14 cellular contexts compared by ENCODE assay signal in the genomic region with DNA sequence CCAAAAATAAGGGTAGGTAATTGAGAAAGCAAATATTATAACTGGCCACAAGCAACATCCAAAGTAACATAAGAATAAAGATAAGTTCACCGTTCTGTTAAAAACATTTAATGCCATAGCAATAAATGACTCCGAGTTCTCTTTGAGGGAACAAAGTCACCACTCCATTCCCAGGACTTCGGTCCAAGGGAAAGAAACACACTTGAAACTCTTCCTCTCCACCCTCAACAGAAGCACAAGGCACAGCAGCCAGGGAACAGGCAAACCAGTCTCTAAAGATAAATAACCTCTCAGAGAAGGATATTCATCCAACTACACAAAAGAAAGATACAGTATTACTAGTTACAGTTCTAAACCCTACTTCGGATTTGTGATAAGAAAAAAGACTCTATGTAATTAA. TPM values are rescaled to one million over a fixed set of nuclear protein-coding genes. Genes with fewer than 3 reads are reported as not detected.
DNase-seq lines count a peak whose midpoint lies in the region; ATAC-seq, FAIRE-seq and TF ChIP-seq lines count a peak whose summit lies in the region.
"Had no signal": no experiment of that assay in that cellular context is flagged by ENCODE, and none has a peak within 500 bp of the region (broad histone marks: within the 10 kb centered on the region; RNA-seq: fewer than 3 reads in every experiment).

No MANE protein-coding gene starts in this region.

- H3K36me3 ChIP-seq in kidney (ENCODE audit: control insufficient read depth in 1 of 2, insufficient read depth in 2 of 2, low read length in 2 of 2) = no peaks in the 10 kb centered on the region
- no peaks in the 10 kb centered on the region for H3K36me3 ChIP-seq in thyroid gland
- no peaks in the 10 kb centered on the region for H3K36me3 ChIP-seq in SJCRH30
- H3K36me3 ChIP-seq: esophagus muscularis mucosa had no signal

- H3K9me3 ChIP-seq in kidney (ENCODE audit: control insufficient read depth in 1 of 2, low read length in 2 of 2) = no peaks in the 10 kb centered on the region
- no peaks in the 10 kb centered on the region for H3K9me3 ChIP-seq in thyroid gland
- H3K9me3 ChIP-seq in SJCRH30 (replicated peaks) = no peaks in the 10 kb centered on the region
- H3K9me3 ChIP-seq: esophagus muscularis mucosa had no signal

- H3K4me3 ChIP-seq in kidney (ENCODE audit: low read length in 2 of 2) (peak overlapping the region; percentile 75 to 80), thyroid gland (replicated peaks in 1 of 3) (no peak overlapping the region), SJCRH30 (no peak overlapping the region)

- H3K27me3 ChIP-seq in thyroid gland (no peaks in the 10 kb centered on the region), SJCRH30 (no peaks in the 10 kb centered on the region)
- H3K27me3 ChIP-seq: esophagus muscularis mucosa had no signal

- no peaks in the 10 kb centered on the region for H3K27me3 Mint-ChIP-seq in activated naive CD8-positive, alpha-beta T cell
- no peaks in the 10 kb centered on the region for H3K27me3 Mint-ChIP-seq in activated naive CD8-positive, alpha-beta T cell treated with anti-CD3 and anti-CD28 coated beads, Interleukin-2, amount 50 U/mL, for 24 hours
- no peaks in the 10 kb centered on the region for H3K27me3 Mint-ChIP-seq in T-cell

- H3K36me3 Mint-ChIP-seq in activated naive CD8-positive, alpha-beta T cell = no peaks in the 10 kb centered on the region
- no peaks in the 10 kb centered on the region for H3K36me3 Mint-ChIP-seq in activated naive CD8-positive, alpha-beta T cell treated with anti-CD3 and anti-CD28 coated beads, Interleukin-2, amount 50 U/mL, for 24 hours (ENCODE audit: low read depth)
- H3K36me3 Mint-ChIP-seq in T-cell = peaks cover 3% of the 10 kb centered on the region

- POLR2A ChIA-PET in T-cell (lab: Charles Lee) = no interaction called here

- H3K27ac ChIP-seq in kidney (ENCODE audit: low read depth in 2 of 2, low read length in 2 of 2) (no peak overlapping the region), thyroid gland (peak overlapping the region; percentile 51 to 70 (median 62)), SJCRH30 (no peak overlapping the region)

- H3K4me1 Mint-ChIP-seq in activated naive CD8-positive, alpha-beta T cell (ENCODE audit: low read depth) = peaks cover 46% of the 10 kb centered on the region
- peaks cover 41% of the 10 kb centered on the region for H3K4me1 Mint-ChIP-seq in activated naive CD8-positive, alpha-beta T cell treated with anti-CD3 and anti-CD28 coated beads, Interleukin-2, amount 50 U/mL, for 24 hours
- H3K4me1 Mint-ChIP-seq in T-cell = peaks cover 44 to 58% (median 57%) of the 10 kb centered on the region in 3 donors

- ATAC-seq in activated naive CD8-positive, alpha-beta T cell treated with anti-CD3 and anti-CD28 coated beads, Interleukin-2, amount 50 U/mL, for 24 hours = no peak
- ATAC-seq in T-cell (replicated peaks in 1 of 4) (no peak), HG02885 (IDR thresholded peaks at IDR 0.05; ENCODE audit: poor library complexity, unreplicated experiment) (no peak)

- no peaks in the 10 kb centered on the region for H3K9me3 Mint-ChIP-seq in activated naive CD8-positive, alpha-beta T cell (ENCODE audit: low read depth)
- no peaks in the 10 kb centered on the region for H3K9me3 Mint-ChIP-seq in activated naive CD8-positive, alpha-beta T cell treated with anti-CD3 and anti-CD28 coated beads, Interleukin-2, amount 50 U/mL, for 24 hours
- no peaks in the 10 kb centered on the region for H3K9me3 Mint-ChIP-seq in T-cell

- H3K4me3 Mint-ChIP-seq in activated naive CD8-positive, alpha-beta T cell = peak overlapping the region; percentile 17
- H3K4me3 Mint-ChIP-seq in activated naive CD8-positive, alpha-beta T cell treated with anti-CD3 and anti-CD28 coated beads, Interleukin-2, amount 50 U/mL, for 24 hours = no peak overlapping the region
- peak overlapping the region in 2 of 3 donors; percentile 0 to 7 for H3K4me3 Mint-ChIP-seq in T-cell

- H3K27ac Mint-ChIP-seq in activated naive CD8-positive, alpha-beta T cell = no peak overlapping the region
- no peak overlapping the region for H3K27ac Mint-ChIP-seq in activated naive CD8-positive, alpha-beta T cell treated with anti-CD3 and anti-CD28 coated beads, Interleukin-2, amount 50 U/mL, for 24 hours
- no peak overlapping the region for H3K27ac Mint-ChIP-seq in T-cell

- 54 to 57% methylated on average over 4 of the region's 4 CpGs for WGBS in thyroid gland, 2 donors

- no peak for DNase-seq in activated naive CD8-positive, alpha-beta T cell treated with anti-CD3 and anti-CD28 coated beads, Interleukin-2, amount 50 U/mL, for 24 hours
- no peak for DNase-seq in T-cell
- DNase-seq in kidney = no peak
- DNase-seq in thyroid gland = peak in 1 of 2 donors; percentile 27
- no peak for DNase-seq in RKO (ENCODE audit: low spot score)
- no peak for DNase-seq in SJCRH30
- DNase-seq: IMR-90, NCI-H1417, NCI-H446 treated with DMSO at 0.1 percent for 48 hours, nucleus accumbens, T-helper 9 cell had no signal

- FAIRE-seq in kidney (lab: Jason Lieb, UNC) = no peak

- no peak for TF ChIP-seq POLR2A in thyroid gland (IDR thresholded peaks at IDR 0.05)

- CTCF ChIA-PET in T-cell (lab: Charles Lee) = no interaction called here

- H3K9ac ChIP-seq in kidney (ENCODE audit: low read length in 2 of 2) = peak overlapping the region in 1 of 2 donors; percentile 25

- intact Hi-C loops in kidney (cut with DNase I) = no loop called here
- intact Hi-C loops in thyroid gland (cut with DNase I) = no loop called here

- H3K4me1 ChIP-seq in kidney (ENCODE audit: control insufficient read depth in 1 of 2, insufficient read depth in 1 of 2, low read depth in 1 of 2, low read length in 2 of 2) = peaks cover 20 to 23% of the 10 kb centered on the region in 2 donors
- H3K4me1 ChIP-seq in thyroid gland = peaks cover 33 to 39% of the 10 kb centered on the region in 2 donors
- H3K4me1 ChIP-seq in SJCRH30 = no peaks in the 10 kb centered on the region; the same call in 1 of the 2 replicates

- TF ChIP-seq CTCF in kidney (IDR thresholded peaks at IDR 0.05; ENCODE audit: borderline replicate concordance, extremely low read depth, insufficient read depth) (no peak), thyroid gland (IDR thresholded peaks at IDR 0.05) (no peak)

RNA-seq across cellular contexts. Expression of gene SETD3, which starts 2.5 kb away (rescaled TPM):
- total RNA-seq in T-cell (10 to 100 TPM; 47.7 to 64.6 (median 52.4) TPM), kidney (85.6 TPM), thyroid gland (100 to 1,000 TPM; 119 to 141 (median 130) TPM)
- polyA plus RNA-seq in kidney (ENCODE audit: insufficient read depth, low read depth, low replicate concordance) = 74.0 TPM
- 72.6 and 79.4 TPM in 2 replicates for total RNA-seq in SJCRH30 (2014; rRNA removed; shearing (Covaris generic))

RNA-seq across cellular contexts. Expression of gene CCNK, which starts 3.1 kb away (rescaled TPM):
- total RNA-seq in T-cell (100 to 1,000 TPM in 2 of 5 donors, 10 to 100 TPM in 3; 61.8 to 138 (median 74.6) TPM), kidney (40.6 TPM), thyroid gland (10 to 100 TPM; 14.4 to 36.9 (median 24.4) TPM)
- polyA plus RNA-seq in kidney (ENCODE audit: insufficient read depth, low read depth, low replicate concordance) = 12.8 TPM
- total RNA-seq in SJCRH30 (2014; rRNA removed; shearing (Covaris generic)) = 17.5 and 18.6 TPM in 2 replicates

Comparison
In these comparisons a context has a peak if more than half of its experiments do, and no peak if none do; other contexts are left out.
1. H3K27ac ChIP-seq: peak in thyroid gland (3 of 3); none in kidney (0 of 2) and SJCRH30 (single experiment).
2. H3K4me3 ChIP-seq: peak in kidney (2 of 2); none in thyroid gland (0 of 3) and SJCRH30 (single experiment).